8 cellular contexts compared by ENCODE assay signal in the genomic region with DNA sequence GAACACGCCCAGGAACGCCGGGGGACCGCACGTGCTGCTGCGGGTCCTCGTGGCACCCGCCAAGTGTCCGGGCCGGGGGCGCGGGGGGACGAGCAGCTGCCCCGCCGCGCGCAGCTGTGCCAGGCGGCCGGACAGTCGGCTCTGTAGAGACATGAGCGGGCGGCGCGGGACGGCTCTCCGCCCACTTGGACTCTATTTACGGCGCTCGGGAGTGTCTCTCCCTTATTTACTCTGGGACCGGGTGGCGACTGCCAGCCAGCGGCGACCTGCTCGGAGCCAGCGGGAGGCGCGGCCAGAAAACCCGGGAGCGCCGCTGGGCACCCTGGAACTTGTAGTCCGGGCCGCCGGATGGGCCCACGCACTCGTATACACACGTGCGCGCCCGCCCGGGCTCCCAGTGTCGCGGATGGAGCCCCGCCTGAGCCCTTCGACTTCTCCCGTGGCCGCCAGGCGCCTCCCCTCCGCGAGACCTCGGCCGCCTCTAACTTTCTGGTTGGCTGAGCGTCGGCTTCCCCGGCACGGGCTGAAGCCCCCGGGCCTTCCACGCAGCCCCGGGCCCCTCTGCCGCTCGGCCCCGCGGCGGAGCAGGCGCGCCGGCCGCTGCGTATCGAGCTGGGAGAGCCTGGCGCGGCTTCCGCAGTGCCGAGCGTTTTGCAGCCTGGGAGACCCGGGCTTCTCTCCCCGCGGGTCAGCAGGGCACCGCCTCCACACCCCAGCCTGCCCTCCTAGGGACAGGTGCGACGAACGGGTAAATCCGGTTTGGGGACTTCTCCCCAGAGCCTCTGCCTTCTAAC. TPM values are rescaled to one million over a fixed set of nuclear protein-coding genes. Genes with fewer than 3 reads are reported as not detected.
DNase-seq lines count a peak whose midpoint lies in the region; ATAC-seq and TF ChIP-seq lines count a peak whose summit lies in the region.

A gene with protein sequence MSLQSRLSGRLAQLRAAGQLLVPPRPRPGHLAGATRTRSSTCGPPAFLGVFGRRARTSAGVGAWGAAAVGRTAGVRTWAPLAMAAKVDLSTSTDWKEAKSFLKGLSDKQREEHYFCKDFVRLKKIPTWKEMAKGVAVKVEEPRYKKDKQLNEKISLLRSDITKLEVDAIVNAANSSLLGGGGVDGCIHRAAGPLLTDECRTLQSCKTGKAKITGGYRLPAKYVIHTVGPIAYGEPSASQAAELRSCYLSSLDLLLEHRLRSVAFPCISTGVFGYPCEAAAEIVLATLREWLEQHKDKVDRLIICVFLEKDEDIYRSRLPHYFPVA (minus strand): TSS at position 272 of the 794 bp plus-strand sequence. CDS start 119 bp downstream, at position 153.

- peaks cover 6% of the 10 kb centered on the region for H3K79me2 ChIP-seq in OCI-LY3 (ENCODE audit: low read length)

- H3K9ac ChIP-seq in HUES6 (ENCODE audit: low read length), result peak within 1 kb of the TSS; percentile 74
- peak within 1 kb of the TSS; percentile 76 for H3K9ac ChIP-seq in OCI-LY3 (ENCODE audit: low read length)
- peak within 1 kb of the TSS; percentile 25 for H3K9ac ChIP-seq in mucosa of stomach (ENCODE audit: low read length)

- H3K27ac ChIP-seq in CD4-positive, alpha-beta memory T cell (ENCODE audit: low read depth, low read length), result peak within 1 kb of the TSS; percentile 55
- H3K27ac ChIP-seq in HUES6 (ENCODE audit: low read depth, low read length) (peak within 1 kb of the TSS; percentile 56), OCI-LY3 (ENCODE audit: low read length) (peak within 1 kb of the TSS; percentile 14), esophagus (ENCODE audit: low read depth in 2 of 2, low read length in 1 of 2) (peak within 1 kb of the TSS; percentile 93 to 94)

- CTCF ChIA-PET in CD4-positive, alpha-beta memory T cell (lab: Charles Lee; ENCODE audit: partially characterized antibody), result interaction anchor here (1.2 to 1.6 kb wide), 3 partner anchors 14 to 137 kb away, joined by 3 read pairs; no protein-coding TSS in a partner anchor

- no peaks in the 10 kb centered on the region for H3K36me3 Mint-ChIP-seq in CD4-positive, alpha-beta memory T cell

- no peaks in the 10 kb centered on the region for H3K27me3 Mint-ChIP-seq in CD4-positive, alpha-beta memory T cell

- 0 to 1% methylated on average over 75 to 92 of the region's 92 CpGs for WGBS in esophagus, 2 donors

- no peaks in the 10 kb centered on the region for H3K27me3 ChIP-seq in CD4-positive, alpha-beta memory T cell (ENCODE audit: insufficient read depth, low read length)
- H3K27me3 ChIP-seq in HUES6 (ENCODE audit: control insufficient read depth, insufficient read depth, low read length) (no peaks in the 10 kb centered on the region), OCI-LY3 (ENCODE audit: low read depth, low read length) (no peaks in the 10 kb centered on the region), esophagus (ENCODE audit: control insufficient read depth in 1 of 2, insufficient read depth in 2 of 2, low read length in 2 of 2) (no peaks in the 10 kb centered on the region), mucosa of stomach (ENCODE audit: control insufficient read depth, insufficient read depth, low read length) (no peaks in the 10 kb centered on the region)

- intact Hi-C loops in CD4-positive, alpha-beta memory T cell (cut with micrococcal nuclease), result loop anchor here (2.0 kb wide), 1 partner anchor 19 kb away; no protein-coding TSS in a partner anchor

- TF ChIP-seq CTCF in OCI-LY3 (IDR thresholded peaks at IDR 0.05; ENCODE audit: low read depth, low read length), result no peak; the same call in 1 of the 2 replicates

- peak within 1 kb of the TSS; percentile 72 for H3K4me2 ChIP-seq in OCI-LY3 (ENCODE audit: low read length)

- H4K20me1 ChIP-seq in OCI-LY3 (ENCODE audit: insufficient read depth, low read length), result peaks cover 3% of the 10 kb centered on the region; the same call in 1 of the 2 replicates

- no peaks in the 10 kb centered on the region for H3K9me3 ChIP-seq in CD4-positive, alpha-beta memory T cell (ENCODE audit: control insufficient read depth in 1 of 2, low read length in 2 of 2)
- H3K9me3 ChIP-seq in HUES6 (ENCODE audit: control insufficient read depth, insufficient read depth, low read depth, low read length) (no peaks in the 10 kb centered on the region), OCI-LY3 (ENCODE audit: insufficient read depth, low read length) (no peaks in the 10 kb centered on the region), esophagus (ENCODE audit: control insufficient read depth in 2 of 2, insufficient read depth in 1 of 2, low read depth in 1 of 2, low read length in 1 of 2) (no peaks in the 10 kb centered on the region), mucosa of stomach (ENCODE audit: control insufficient read depth, low read length) (no peaks in the 10 kb centered on the region)

- DNase-seq in CD4-positive, alpha-beta memory T cell, result peak; percentile 63 to 76 (median 69)
- DNase-seq in activated T-cell treated with anti-CD3 and anti-CD28 coated beads, Interleukin-2, amount 50 U/mL, for 1 hour, result peak; percentile 78
- peak; percentile 68 for DNase-seq in stimulated activated CD8-positive, alpha-beta memory T cell treated with anti-CD3 and anti-CD28 coated beads, Interleukin-7, amount 100 ng/mL, for 24 hours (ENCODE audit: low read depth)

- H3K36me3 ChIP-seq in CD4-positive, alpha-beta memory T cell (ENCODE audit: insufficient read depth, low read length), result no peaks in the 10 kb centered on the region
- H3K36me3 ChIP-seq in HUES6 (ENCODE audit: control insufficient read depth, insufficient read depth, low read length) (0 out of 2 replicates have a peak, but pooled peaks cover 3% of the 10 kb centered on the region), OCI-LY3 (replicated peaks; ENCODE audit: low read depth, low read length) (peaks cover 4% of the 10 kb centered on the region), esophagus (ENCODE audit: control insufficient read depth in 2 of 2, insufficient read depth in 2 of 2, low read length in 1 of 2) (no peaks in the 10 kb centered on the region), mucosa of stomach (ENCODE audit: control insufficient read depth, insufficient read depth, low read length) (no peaks in the 10 kb centered on the region)

- peak within 1 kb of the TSS; percentile 84 to 93 (median 91) for H3K4me3 Mint-ChIP-seq in CD4-positive, alpha-beta memory T cell

- ATAC-seq in GM21360 (IDR thresholded peaks at IDR 0.05; ENCODE audit: unreplicated experiment), result peak; percentile 73

- peaks cover 11% of the 10 kb centered on the region for H3K4me1 ChIP-seq in CD4-positive, alpha-beta memory T cell (ENCODE audit: insufficient read depth, low read length)
- H3K4me1 ChIP-seq in HUES6 (ENCODE audit: control insufficient read depth, insufficient read depth, low read length) (peaks cover 9% of the 10 kb centered on the region), OCI-LY3 (ENCODE audit: low read length) (peaks cover 8% of the 10 kb centered on the region), esophagus (ENCODE audit: control insufficient read depth in 2 of 2, insufficient read depth in 2 of 2, low read length in 1 of 2) (peaks cover 0 to 7% of the 10 kb centered on the region in 2 donors), mucosa of stomach (ENCODE audit: control insufficient read depth, insufficient read depth, low read length) (peaks cover 16% of the 10 kb centered on the region)

- peaks cover 4 to 15% (median 6%) of the 10 kb centered on the region in 4 donors for H3K4me1 Mint-ChIP-seq in CD4-positive, alpha-beta memory T cell

- peak within 1 kb of the TSS; percentile 47 to 62 for H3K4me3 ChIP-seq in CD4-positive, alpha-beta memory T cell (ENCODE audit: low read length in 2 of 2)
- H3K4me3 ChIP-seq in HUES6 (ENCODE audit: low read depth, low read length), result peak within 1 kb of the TSS; percentile 57
- peak within 1 kb of the TSS; percentile 80 for H3K4me3 ChIP-seq in OCI-LY3 (ENCODE audit: low read length)
- peak within 1 kb of the TSS; percentile 71 to 72 for H3K4me3 ChIP-seq in esophagus (ENCODE audit: low read depth in 1 of 2, low read length in 2 of 2)
- H3K4me3 ChIP-seq in mucosa of stomach (ENCODE audit: low read length), result peak within 1 kb of the TSS; percentile 60

- POLR2A ChIA-PET in CD4-positive, alpha-beta memory T cell (lab: Charles Lee; ENCODE audit: partially characterized antibody), result interaction anchor here (0.7 to 2.8 kb wide), 8 partner anchors 19 to 180 kb away, joined by 3 to 25 read pairs (median 4); a partner anchor contains a TSS

- H3K9me3 Mint-ChIP-seq in CD4-positive, alpha-beta memory T cell, result no peaks in the 10 kb centered on the region

- H2AFZ ChIP-seq in OCI-LY3 (ENCODE audit: low read depth, low read length), result peak within 1 kb of the TSS; percentile 72

- H3K27ac Mint-ChIP-seq in CD4-positive, alpha-beta memory T cell, result peak within 1 kb of the TSS in 6 of 7 donors; percentile 74 to 89 (median 82)

RNA-seq across cellular contexts. Expression of the gene that starts here (rescaled TPM):
- total RNA-seq in CD4-positive, alpha-beta memory T cell, result 1 to 10 TPM; 8.1 to 8.7 TPM
- 1 to 10 TPM; 5.0 to 6.5 TPM for polyA plus RNA-seq in CD4-positive, alpha-beta memory T cell
- 10 to 100 TPM; 25.6 to 75.6 TPM for polyA plus RNA-seq in esophagus

Comparison
In these comparisons a context has a peak if more than half of its experiments do, and no peak if none do; other contexts are left out.
1. Peak in every context shown above with its lines: DNase-seq, ATAC-seq, H3K4me3 ChIP-seq and H3K27ac ChIP-seq.
2. H3K27ac ChIP-seq: peak in every context shown above with its lines; median percentile 94 in esophagus; 56 in HUES6; 55 in CD4-positive, alpha-beta memory T cell; 14 in OCI-LY3.
3. H3K9ac ChIP-seq: peak in every context shown above with its lines; median percentile 76 in OCI-LY3; 74 in HUES6; 25 in mucosa of stomach.